Comparison of ENCODE assay signal across 10 cellular contexts in genomic region chr15:85704720-85705119, GRCh38.
DNase-seq lines count a peak whose midpoint lies in the region; ATAC-seq and TF ChIP-seq lines count a peak whose summit lies in the region.
"Had no signal": no experiment of that assay in that cellular context is flagged by ENCODE, and none has a peak within 500 bp of the region (broad histone marks: within the 10 kb centered on the region; RNA-seq: fewer than 3 reads in every experiment).

No MANE protein-coding gene starts in this region.

- H3K27me3 ChIP-seq in DOHH2 (ENCODE audit: control insufficient read depth, low read length) (no peaks in the 10 kb centered on the region), heart left ventricle (no peaks in the 10 kb centered on the region)

- H3K79me2 ChIP-seq in DOHH2 (ENCODE audit: control insufficient read depth, low read length): peaks cover 77% of the 10 kb centered on the region

- WGBS in heart left ventricle, 4 donors: 42 to 52% (median 49%) methylated on average over 2 of the region's 2 CpGs

- DNase-seq in SK-N-MC (ENCODE audit: low read depth, low spot score): no peak
- DNase-seq in heart left ventricle: peak in 1 of 5 donors; percentile 37
- DNase-seq in NCI-H226: no peak
- no peak for DNase-seq in activated CD8-positive, alpha-beta memory T cell treated with anti-CD3 and anti-CD28 coated beads, Interleukin-2, amount 50 U/mL, for 48 hours
- DNase-seq: activated CD4-positive, CD25-positive, alpha-beta regulatory T cell treated with anti-CD3 and anti-CD28 coated beads, Interleukin-2, amount 50 U/mL, for 72 hours; NCI-H748 treated with DMSO at 0.1 percent for 48 hours had no signal

- peak; percentile 37 to 52 (median 44) for ATAC-seq in heart left ventricle
- no peak for ATAC-seq in GM19023 (IDR thresholded peaks at IDR 0.05; ENCODE audit: unreplicated experiment)
- no peak for ATAC-seq in GM21717 (IDR thresholded peaks at IDR 0.05; ENCODE audit: unreplicated experiment)

- no peaks in the 10 kb centered on the region for H3K9me3 ChIP-seq in DOHH2 (ENCODE audit: control insufficient read depth, insufficient read depth, low read length)
- H3K9me3 ChIP-seq in SK-N-MC (ENCODE audit: low read depth, low read length): no peaks in the 10 kb centered on the region
- no peaks in the 10 kb centered on the region for H3K9me3 ChIP-seq in heart left ventricle

- H3K36me3 ChIP-seq in DOHH2 (ENCODE audit: control insufficient read depth, low read length) (peaks cover 65% of the 10 kb centered on the region), SK-N-MC (ENCODE audit: insufficient read depth, low read length) (no peaks in the 10 kb centered on the region), heart left ventricle (peaks cover 0 to 51% (median 28%) of the 10 kb centered on the region in 9 donors)

- TF ChIP-seq CTCF in DOHH2 (IDR thresholded peaks at IDR 0.05; ENCODE audit: low read depth, low read length, poor library complexity, severe bottlenecking): no peak
- no peak for TF ChIP-seq CTCF in heart left ventricle (IDR thresholded peaks at IDR 0.05)

- H3K9me2 ChIP-seq in DOHH2 (replicated peaks; ENCODE audit: control insufficient read depth, low read length): no peaks in the 10 kb centered on the region

- peak overlapping the region; percentile 23 for H3K4me3 ChIP-seq in DOHH2 (ENCODE audit: low read length)
- H3K4me3 ChIP-seq in SK-N-MC: no peak overlapping the region
- H3K4me3 ChIP-seq in heart left ventricle: no peak overlapping the region
- no peak overlapping the region for H3K4me3 ChIP-seq in skin epidermis

- peak overlapping the region; percentile 60 for H3K27ac ChIP-seq in DOHH2 (ENCODE audit: low read depth, low read length)
- 0 out of 2 replicates have a peak overlapping the region, but pooled peaks have one; percentile 4 for H3K27ac ChIP-seq in SK-N-MC
- peak overlapping the region; percentile 73 to 97 (median 84) for H3K27ac ChIP-seq in heart left ventricle
- H3K27ac ChIP-seq in skin epidermis: peak overlapping the region in 18 of 21 experiments; percentile 0 to 90 (median 76)

- peak overlapping the region; percentile 60 for H3K4me2 ChIP-seq in DOHH2 (ENCODE audit: low read length)

- H4K20me1 ChIP-seq in DOHH2 (ENCODE audit: control insufficient read depth, insufficient read depth, low read depth, low read length): no peaks in the 10 kb centered on the region

- TF ChIP-seq POLR2A in heart left ventricle (IDR thresholded peaks at IDR 0.05): no peak

- H3K4me1 ChIP-seq in DOHH2 (ENCODE audit: control insufficient read depth, low read length): peaks cover 90% of the 10 kb centered on the region
- peaks cover 5 to 89% (median 70%) of the 10 kb centered on the region in 12 donors for H3K4me1 ChIP-seq in heart left ventricle

- H3K9ac ChIP-seq in SK-N-MC (ENCODE audit: insufficient read length): no peak overlapping the region

- intact Hi-C loops in heart left ventricle (cut with DNase I): loop anchor here in 7 of 10 donors (5.0 to 10.0 kb wide), 7 partner anchors 80 to 370 kb away; no protein-coding TSS in a partner anchor

- H3F3A ChIP-seq in DOHH2 (ENCODE audit: control insufficient read depth, insufficient read depth): peaks cover 55% of the 10 kb centered on the region

Comparison
In these comparisons a context has a peak if more than half of its experiments do, and no peak if none do; other contexts are left out.
1. H3K27ac ChIP-seq: peak in every context shown above with its lines; median percentile 84 in heart left ventricle; 76 in skin epidermis; 60 in DOHH2; 4 in SK-N-MC.
2. ATAC-seq: peak in heart left ventricle (4 of 4); none in GM19023 (single experiment) and GM21717 (single experiment).